ENCODE assay signal across 1 cellular context in the genomic region with DNA sequence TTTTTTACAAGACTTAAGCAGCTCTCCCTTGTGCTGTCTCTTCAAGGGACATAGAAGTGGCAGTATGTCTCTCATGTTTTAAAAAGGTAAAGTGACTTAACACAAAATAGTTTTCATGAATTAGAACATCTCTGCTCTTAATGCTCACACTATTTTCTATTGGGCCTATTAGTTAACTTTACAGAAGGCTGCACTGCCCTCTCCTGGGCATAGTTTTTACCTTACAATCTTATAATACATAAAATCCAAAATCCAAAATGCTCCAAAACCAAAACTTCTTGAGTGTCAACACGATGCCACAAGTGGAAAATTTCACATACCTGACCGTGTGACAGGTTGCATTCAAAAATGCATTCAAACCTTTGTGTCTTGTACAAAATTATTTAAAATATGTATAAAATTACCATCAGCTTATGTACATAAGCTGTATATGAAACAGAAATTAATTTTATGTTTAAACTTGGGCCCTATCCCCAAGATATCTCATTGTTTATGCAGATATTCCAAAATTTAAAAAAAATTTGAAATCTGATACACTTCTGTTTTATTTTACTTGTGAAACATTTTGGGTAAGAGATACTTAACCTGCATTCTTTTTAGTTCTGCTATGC.
TF ChIP-seq lines count a peak whose summit lies in the region.

No MANE protein-coding gene starts in this region.

TF ChIP-seq in GM23338, 12 proteins besides CTCF, POLR2A, EP300 and RAD21 (continued from another document):
- TF ChIP-seq, protein P1, sequence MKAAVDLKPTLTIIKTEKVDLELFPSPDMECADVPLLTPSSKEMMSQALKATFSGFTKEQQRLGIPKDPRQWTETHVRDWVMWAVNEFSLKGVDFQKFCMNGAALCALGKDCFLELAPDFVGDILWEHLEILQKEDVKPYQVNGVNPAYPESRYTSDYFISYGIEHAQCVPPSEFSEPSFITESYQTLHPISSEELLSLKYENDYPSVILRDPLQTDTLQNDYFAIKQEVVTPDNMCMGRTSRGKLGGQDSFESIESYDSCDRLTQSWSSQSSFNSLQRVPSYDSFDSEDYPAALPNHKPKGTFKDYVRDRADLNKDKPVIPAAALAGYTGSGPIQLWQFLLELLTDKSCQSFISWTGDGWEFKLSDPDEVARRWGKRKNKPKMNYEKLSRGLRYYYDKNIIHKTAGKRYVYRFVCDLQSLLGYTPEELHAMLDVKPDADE (IDR thresholded peaks at IDR 0.05) = no peak
- no peak for TF ChIP-seq ZNF114 (CRISPR knock-in tag; IDR thresholded peaks at IDR 0.05)
- TF ChIP-seq EZH2 (IDR thresholded peaks at IDR 0.05; ENCODE audit: low read depth, unreplicated experiment) = no peak
- TF ChIP-seq STAT1 (IDR thresholded peaks at IDR 0.05; ENCODE audit: unreplicated experiment) = no peak
- TF ChIP-seq POLR2AphosphoS5 (IDR thresholded peaks at IDR 0.05; ENCODE audit: low read depth) = no peak
TF ChIP-seq in GM23338: peak in this region for 0.
